Comparison of ENCODE assay signal across 8 cellular contexts in the genomic region with DNA sequence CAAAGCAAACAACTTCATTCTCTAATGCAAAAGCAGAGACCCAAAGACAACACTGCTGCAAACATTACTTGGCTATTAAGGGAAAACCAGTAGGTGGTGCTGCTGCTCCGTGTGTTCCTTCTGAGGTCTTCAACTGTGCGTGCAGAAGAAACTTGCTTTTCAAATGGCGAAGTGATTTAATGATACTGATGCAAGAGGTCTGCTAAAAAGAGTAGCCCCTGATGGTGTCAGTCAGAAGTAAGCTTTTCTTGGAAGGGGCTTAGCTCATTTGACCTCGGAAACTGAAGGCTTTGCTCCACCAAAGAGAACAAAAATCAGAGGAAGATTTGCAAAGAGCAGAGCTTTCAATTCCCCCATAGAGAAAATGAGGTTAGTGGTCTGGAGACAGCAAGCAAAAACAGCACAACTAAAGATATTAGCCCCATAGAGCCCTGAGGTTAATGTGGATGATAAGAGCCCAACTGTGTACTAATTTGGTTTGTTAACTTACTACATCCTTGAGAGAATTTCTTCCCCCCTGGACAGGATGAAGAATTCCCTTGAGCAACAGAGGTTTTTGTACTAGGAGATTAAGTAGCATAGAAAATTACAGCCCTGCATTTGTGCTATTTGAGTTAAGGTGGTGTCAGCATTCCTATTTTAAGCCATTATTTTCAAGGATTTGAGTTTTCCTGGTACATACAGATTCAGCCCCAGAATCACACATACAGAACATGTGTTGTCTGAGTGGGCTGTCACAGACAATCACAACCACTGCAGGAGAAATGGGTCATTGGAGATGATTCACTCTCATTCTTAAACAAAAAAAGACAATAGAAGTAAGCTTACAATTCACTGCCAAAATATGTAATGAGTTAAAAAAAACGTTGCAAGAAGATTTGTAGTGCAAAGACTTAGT.
DNase-seq lines count a peak whose midpoint lies in the region; ATAC-seq and TF ChIP-seq lines count a peak whose summit lies in the region.

No MANE protein-coding gene starts in this region.

- H3K27me3 Mint-ChIP-seq in mesothelial cell of epicardium (ENCODE audit: low read depth), result peaks cover 2% of the 10 kb centered on the region

- H3K4me1 Mint-ChIP-seq in mesothelial cell of epicardium, result peaks cover 12% of the 10 kb centered on the region

- in situ Hi-C loops in GM13977 (cut with MboI; ENCODE audit: low pct_unique_long_range_greater_than_20kb, low sequenced_read_pairs, unreplicated experiment), result no loop called here

- DNase-seq in AG08395 (ENCODE audit: low spot score) (peak; percentile 15), GM13977 (ENCODE audit: low spot score) (peak; percentile 19), NCI-H2107 treated with DMSO at 0.1 percent for 48 hours (lab: John Stamatoyannopoulos, UW; ENCODE audit: unreplicated experiment) (peak; percentile 19), mesothelial cell of epicardium (ENCODE audit: low spot score in 2 of 2, unreplicated experiment in 2 of 2) (peak in 1 of 2 experiments; percentile 77), stromal cell of bone marrow (ENCODE audit: low read depth) (peak; percentile 41)
- peak; percentile 21 to 36 for DNase-seq in activated CD4-positive, alpha-beta T cell treated with anti-CD3 and anti-CD28 coated beads for 4 hours
- peak; percentile 8 for DNase-seq in effector CD8-positive, alpha-beta T cell (lab: John Stamatoyannopoulos, UW)

- peak; percentile 89 for TF ChIP-seq CTCF in GM13977 (IDR thresholded peaks at IDR 0.05; ENCODE audit: extremely low read depth, insufficient read depth, missing control alignments)
- peak; percentile 75 for TF ChIP-seq CTCF in mesothelial cell of epicardium (IDR thresholded peaks at IDR 0.05; ENCODE audit: unreplicated experiment)

- H3K27ac Mint-ChIP-seq in mesothelial cell of epicardium, result no peak overlapping the region

- H3K36me3 Mint-ChIP-seq in mesothelial cell of epicardium, result no peaks in the 10 kb centered on the region

- H3K9me3 Mint-ChIP-seq in mesothelial cell of epicardium, result no peaks in the 10 kb centered on the region

- H3K4me3 Mint-ChIP-seq in mesothelial cell of epicardium, result peak overlapping the region; percentile 44

- peak; percentile 90 for ATAC-seq in HG02973 (IDR thresholded peaks at IDR 0.05; ENCODE audit: unreplicated experiment)
